ENCODE assay signal across 35 cellular contexts in genomic region chr11:86713552-86713951, GRCh38.
"Had no signal": no experiment of that assay in that cellular context is flagged by ENCODE, and none has a peak within 500 bp of the region (broad histone marks: within the 10 kb centered on the region; RNA-seq: fewer than 3 reads in every experiment).

No MANE protein-coding gene starts in this region.

- H3K4me1 Mint-ChIP-seq: activated B cell treated with CpG ODN at 0.5 μM for 24 hours; activated CD4-positive, alpha-beta T cell treated with anti-CD3 and anti-CD28 coated beads, Interleukin-2, amount 10 ng/mL, durations not matched to agents 24 days and 14 days; activated naive CD8-positive, alpha-beta T cell treated with anti-CD3 and anti-CD28 coated beads for 36 hours; activated T-helper 17 cell treated with anti-CD3 and anti-CD28 coated beads, Interleukin-2, amount 50 U/mL, for 72 hours had no signal

- H3K36me3 ChIP-seq: adrenal gland, brain microvascular endothelial cell, breast epithelium had no signal

- H3K27ac ChIP-seq: adrenal gland, body of pancreas, brain microvascular endothelial cell, breast epithelium, VCaP had no signal

- H3K4me3 ChIP-seq: adrenal gland, body of pancreas, breast epithelium had no signal

- DNase-seq: activated B cell treated with CpG ODN at 0.5 μM for 24 hours; activated CD4-positive, alpha-beta memory T cell treated with anti-CD3 and anti-CD28 coated beads for 36 hours; activated CD4-positive, alpha-beta T cell treated with anti-CD3 and anti-CD28 coated beads for 4 hours; activated CD4-positive, alpha-beta T cell treated with anti-CD3 and anti-CD28 coated beads, Interleukin-2, amount 10 ng/mL, durations not matched to agents 24 days and 14 days; activated CD4-positive, alpha-beta T cell treated with anti-CD3 and anti-CD28 coated beads, Interleukin-2, amount 50 U/mL, for 1 hour; activated CD4-positive, alpha-beta T cell treated with anti-CD3 and anti-CD28 coated beads, Interleukin-2, amount 50 U/mL, for 4 hours; activated CD4-positive, CD25-positive, alpha-beta regulatory T cell treated with anti-CD3 and anti-CD28 coated beads, Interleukin-2, amount 50 U/mL, for 72 hours; activated CD8-positive, alpha-beta memory T cell treated with anti-CD3 and anti-CD28 coated beads, Interleukin-2, amount 50 U/mL, for 4 hours; activated CD8-positive, alpha-beta T cell treated with anti-CD3 and anti-CD28 coated beads for 36 hours; activated effector memory CD4-positive, alpha-beta T cell treated with anti-CD3 and anti-CD28 coated beads, Interleukin-2, amount 50 U/mL, for 16 hours; activated gamma-delta T cell treated with Interleukin-2 at 50 U/mL for 16 hours; activated naive CD4-positive, alpha-beta T cell; activated naive CD4-positive, alpha-beta T cell treated with anti-CD3 and anti-CD28 coated beads for 36 hours; activated naive CD4-positive, alpha-beta T cell treated with anti-CD3 and anti-CD28 coated beads, Interleukin-2, amount 50 U/mL, for 16 hours; activated naive CD8-positive, alpha-beta T cell treated with anti-CD3 and anti-CD28 coated beads for 36 hours; activated T-cell treated with anti-CD3 and anti-CD28 coated beads for 4 hours; activated T-cell treated with anti-CD3 and anti-CD28 coated beads, Interleukin-2, amount 50 U/mL, for 1 hour; activated T-cell treated with anti-CD3 and anti-CD28 coated beads, Interleukin-2, amount 50 U/mL, for 4 hours; activated T-cell treated with anti-CD3 and anti-CD28 coated beads, Interleukin-2, amount 50 U/mL, for 72 hours; adrenal gland; amniotic stem cell; aorta; body of pancreas; brain microvascular endothelial cell; central memory CD4-positive, alpha-beta T cell; T-helper 1 cell; T-helper 2 cell; T-helper 9 cell had no signal

- H3K9me3 Mint-ChIP-seq: activated T-cell treated with anti-CD3 and anti-CD28 coated beads, Interleukin-2, amount 50 U/mL, for 72 hours; T-helper 2 cell treated with Interferon-gamma antibody and Interleukin-4, amounts not matched to agents 5 μg/mL and 100 μg/mL, for 36 hours had no signal

- H3K27me3 Mint-ChIP-seq: activated B cell treated with CpG ODN at 0.5 μM for 24 hours; activated CD4-positive, alpha-beta memory T cell treated with anti-CD3 and anti-CD28 coated beads for 36 hours; activated T-helper 17 cell treated with anti-CD3 and anti-CD28 coated beads, Interleukin-2, amount 50 U/mL, for 72 hours had no signal

- H3K4me3 Mint-ChIP-seq: activated B cell treated with CpG ODN at 0.5 μM for 24 hours; activated CD4-positive, alpha-beta memory T cell treated with anti-CD3 and anti-CD28 coated beads for 36 hours; activated CD4-positive, alpha-beta T cell treated with anti-CD3 and anti-CD28 coated beads, Interleukin-2, amount 10 ng/mL, durations not matched to agents 24 days and 14 days; activated CD8-positive, alpha-beta T cell treated with anti-CD3 and anti-CD28 coated beads for 36 hours; activated naive CD4-positive, alpha-beta T cell treated with anti-CD3 and anti-CD28 coated beads for 36 hours; activated naive CD8-positive, alpha-beta T cell treated with anti-CD3 and anti-CD28 coated beads for 36 hours; activated T-cell treated with anti-CD3 and anti-CD28 coated beads, Interleukin-2, amount 50 U/mL, for 4 hours; activated T-cell treated with anti-CD3 and anti-CD28 coated beads, Interleukin-2, amount 50 U/mL, for 72 hours; activated T-helper 1 cell treated with anti-CD3 and anti-CD28 coated beads, Interleukin-12 subunit alpha, Interleukin-12 subunit beta, Interleukin-2, Interleukin-4 antibody, amounts not matched to agents 30 ng/mL and 10 ng/mL and 1 ng/mL, durations not matched to agents 14 hours and 24 hours and 36 hours; activated T-helper 17 cell treated with anti-CD3 and anti-CD28 coated beads, Interleukin-2, amount 50 U/mL, for 72 hours; T-helper 1 cell treated with Interleukin-12 subunit alpha and Interleukin-12 subunit beta and Interleukin-4 antibody, amounts not matched to agents 30 μg/mL and 1 μg/mL, for 36 hours; T-helper 2 cell treated with Interferon-gamma antibody and Interleukin-4, amounts not matched to agents 5 μg/mL and 100 μg/mL, for 36 hours had no signal

- H3K9me3 ChIP-seq: adrenal gland, body of pancreas had no signal

- H3K27me3 ChIP-seq: adrenal gland, body of pancreas, brain microvascular endothelial cell, breast epithelium had no signal

- H3K27ac Mint-ChIP-seq: activated B cell treated with CpG ODN at 0.5 μM for 24 hours; activated CD4-positive, alpha-beta memory T cell treated with anti-CD3 and anti-CD28 coated beads for 36 hours; activated CD4-positive, alpha-beta T cell treated with anti-CD3 and anti-CD28 coated beads, Interleukin-2, amount 10 ng/mL, durations not matched to agents 24 days and 14 days; activated CD8-positive, alpha-beta T cell treated with anti-CD3 and anti-CD28 coated beads for 36 hours; activated naive CD4-positive, alpha-beta T cell treated with anti-CD3 and anti-CD28 coated beads for 36 hours; activated naive CD4-positive, alpha-beta T cell treated with anti-CD3 and anti-CD28 coated beads, Interleukin-2, amount 50 U/mL, for 72 hours; activated naive CD8-positive, alpha-beta T cell treated with anti-CD3 and anti-CD28 coated beads for 36 hours; activated T-cell treated with anti-CD3 and anti-CD28 coated beads, Interleukin-2, amount 50 U/mL, for 72 hours; activated T-helper 1 cell treated with anti-CD3 and anti-CD28 coated beads, Interleukin-12 subunit alpha, Interleukin-12 subunit beta, Interleukin-2, Interleukin-4 antibody, amounts not matched to agents 30 ng/mL and 10 ng/mL and 1 ng/mL, durations not matched to agents 14 hours and 24 hours and 36 hours; activated T-helper 17 cell treated with anti-CD3 and anti-CD28 coated beads, Interleukin-2, amount 50 U/mL, for 72 hours; T-helper 1 cell treated with Interleukin-12 subunit alpha and Interleukin-12 subunit beta and Interleukin-4 antibody, amounts not matched to agents 30 μg/mL and 1 μg/mL, for 36 hours; T-helper 2 cell treated with Interferon-gamma antibody and Interleukin-4, amounts not matched to agents 5 μg/mL and 100 μg/mL, for 36 hours had no signal

- H3K36me3 Mint-ChIP-seq: activated CD4-positive, alpha-beta memory T cell treated with anti-CD3 and anti-CD28 coated beads for 36 hours; activated naive CD8-positive, alpha-beta T cell treated with anti-CD3 and anti-CD28 coated beads for 36 hours had no signal

- ATAC-seq: activated CD8-positive, alpha-beta T cell treated with anti-CD3 and anti-CD28 coated beads for 36 hours; activated naive CD4-positive, alpha-beta T cell treated with anti-CD3 and anti-CD28 coated beads, Interleukin-2, amount 50 U/mL, for 72 hours; activated T-cell treated with anti-CD3 and anti-CD28 coated beads, Interleukin-2, amount 50 U/mL, for 4 hours; activated T-cell treated with anti-CD3 and anti-CD28 coated beads, Interleukin-2, amount 50 U/mL, for 72 hours; activated T-helper 17 cell treated with anti-CD3 and anti-CD28 coated beads, Interleukin-2, amount 50 U/mL, for 72 hours; body of pancreas had no signal

- H3K4me1 ChIP-seq: adrenal gland, breast epithelium had no signal
